ENCODE assay signal across 13 cellular contexts in the genomic region with DNA sequence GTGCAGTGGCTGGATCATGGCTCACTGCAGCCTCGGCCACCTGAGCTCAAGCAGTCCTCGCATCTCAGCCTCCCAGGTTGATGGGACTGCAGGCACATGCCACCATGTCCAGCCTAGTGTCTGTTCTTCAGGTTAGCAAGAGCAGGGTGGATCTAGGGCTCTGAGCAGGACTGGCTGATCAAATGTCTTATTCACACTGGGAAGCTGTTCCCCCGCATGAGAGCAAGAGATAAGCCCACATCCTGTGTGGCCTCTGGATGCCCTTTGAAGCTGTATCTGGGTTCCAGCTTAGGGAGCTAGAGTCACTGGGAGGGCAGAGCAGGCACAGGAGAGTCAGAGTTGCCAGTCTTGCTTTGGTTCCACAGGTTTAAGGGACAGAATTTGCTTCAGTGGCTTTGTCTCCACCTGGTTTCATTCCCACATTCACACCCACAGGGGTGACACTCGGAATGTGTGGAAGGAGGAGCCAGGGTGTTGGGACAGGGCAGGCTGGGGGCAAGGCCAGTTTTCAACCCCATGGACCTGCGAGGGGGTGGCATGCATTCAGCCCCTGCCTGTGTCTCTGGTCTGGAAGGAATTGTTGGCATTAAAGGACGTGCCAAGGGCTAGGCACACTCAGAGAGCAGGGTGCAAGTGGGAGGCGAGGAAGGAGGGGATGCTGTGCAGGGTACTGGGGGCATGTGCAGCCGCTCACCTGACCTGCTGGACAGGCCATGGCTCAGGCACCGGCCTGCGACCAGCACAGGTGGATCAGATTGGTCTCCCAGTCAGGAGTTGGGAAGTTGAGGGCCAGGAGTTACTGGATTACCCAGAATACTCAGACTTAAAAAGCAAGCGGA. TPM values are rescaled to one million over a fixed set of nuclear protein-coding genes. Genes with fewer than 3 reads are reported as not detected.
DNase-seq lines count a peak whose midpoint lies in the region; ATAC-seq lines count a peak whose summit lies in the region.
"Had no signal": no experiment of that assay in that cellular context is flagged by ENCODE, and none has a peak within 500 bp of the region (broad histone marks: within the 10 kb centered on the region; RNA-seq: fewer than 3 reads in every experiment).

No MANE protein-coding gene starts in this region.

- peak overlapping the region; percentile 8 for H3K27ac Mint-ChIP-seq in activated T-cell treated with anti-CD3 and anti-CD28 coated beads, Interleukin-2, amount 50 U/mL, for 24 hours
- H3K27ac Mint-ChIP-seq in stimulated activated effector memory CD8-positive, alpha-beta T cell treated with anti-CD3 and anti-CD28 coated beads, Interleukin-12 subunit alpha, Interleukin-12 subunit beta, amount 100 ng/mL, for 72 hours, result peak overlapping the region; percentile 20

- H3K9me3 Mint-ChIP-seq in activated T-cell treated with anti-CD3 and anti-CD28 coated beads, Interleukin-2, amount 50 U/mL, for 24 hours, result no peaks in the 10 kb centered on the region
- H3K9me3 Mint-ChIP-seq in stimulated activated effector memory CD8-positive, alpha-beta T cell treated with anti-CD3 and anti-CD28 coated beads, Interleukin-12 subunit alpha, Interleukin-12 subunit beta, amount 100 ng/mL, for 72 hours, result no peaks in the 10 kb centered on the region

- no peak overlapping the region for H3K4me3 ChIP-seq in H7 (ENCODE audit: insufficient read depth, low read depth, low read length)
- H3K4me3 ChIP-seq: coronary artery, pancreas, upper lobe of left lung had no signal

- peaks cover 58% of the 10 kb centered on the region for H3K36me3 Mint-ChIP-seq in activated T-cell treated with anti-CD3 and anti-CD28 coated beads, Interleukin-2, amount 50 U/mL, for 24 hours (ENCODE audit: low read depth)
- peaks cover 52% of the 10 kb centered on the region for H3K36me3 Mint-ChIP-seq in stimulated activated effector memory CD8-positive, alpha-beta T cell treated with anti-CD3 and anti-CD28 coated beads, Interleukin-12 subunit alpha, Interleukin-12 subunit beta, amount 100 ng/mL, for 72 hours

- peak; percentile 91 for ATAC-seq in stimulated activated effector memory CD8-positive, alpha-beta T cell treated with anti-CD3 and anti-CD28 coated beads, Interleukin-12 subunit alpha, Interleukin-12 subunit beta, amount 100 ng/mL, for 72 hours
- ATAC-seq in HG02981 (IDR thresholded peaks at IDR 0.05; ENCODE audit: unreplicated experiment), result no peak

- peaks cover 48% of the 10 kb centered on the region for H3K4me1 Mint-ChIP-seq in activated T-cell treated with anti-CD3 and anti-CD28 coated beads, Interleukin-2, amount 50 U/mL, for 24 hours (ENCODE audit: low read depth)
- peaks cover 46% of the 10 kb centered on the region for H3K4me1 Mint-ChIP-seq in stimulated activated effector memory CD8-positive, alpha-beta T cell treated with anti-CD3 and anti-CD28 coated beads, Interleukin-12 subunit alpha, Interleukin-12 subunit beta, amount 100 ng/mL, for 72 hours

- no peak for DNase-seq in activated T-cell treated with anti-CD3 and anti-CD28 coated beads, Interleukin-2, amount 50 U/mL, for 24 hours
- no peak for DNase-seq in activated T-cell treated with anti-CD3 and anti-CD28 coated beads for 4 hours
- peak; percentile 53 for DNase-seq in NCI-H226
- DNase-seq in amniotic epithelial cell (ENCODE audit: low read depth), result peak; percentile 62
- no peak for DNase-seq in stimulated activated effector memory CD8-positive, alpha-beta T cell treated with anti-CD3 and anti-CD28 coated beads, Interleukin-12 subunit alpha, Interleukin-12 subunit beta, amount 100 ng/mL, for 72 hours (ENCODE audit: low spot score in 2 of 2)
- DNase-seq in H7, result no peak
- no peak for DNase-seq in NCI-H2029 treated with DMSO at 0.1 percent for 48 hours (lab: John Stamatoyannopoulos, UW)
- DNase-seq: DMS153; pancreas; stimulated activated CD4-positive, alpha-beta T cell treated with anti-CD3 and anti-CD28 coated beads, Interleukin-15, amount 100 ng/mL, for 24 hours; upper lobe of left lung had no signal

- no peaks in the 10 kb centered on the region for H3K36me3 ChIP-seq in H7 (replicated peaks; ENCODE audit: control insufficient read depth, insufficient read depth, low read length)
- H3K36me3 ChIP-seq: pancreas had no signal

- H3K27me3 Mint-ChIP-seq in activated T-cell treated with anti-CD3 and anti-CD28 coated beads, Interleukin-2, amount 50 U/mL, for 24 hours, result no peaks in the 10 kb centered on the region

- no peaks in the 10 kb centered on the region for H3K27me3 ChIP-seq in H7 (ENCODE audit: control insufficient read depth, insufficient read depth, low read length)
- H3K27me3 ChIP-seq: pancreas, upper lobe of left lung had no signal

- H3K4me3 Mint-ChIP-seq in activated T-cell treated with anti-CD3 and anti-CD28 coated beads, Interleukin-2, amount 50 U/mL, for 24 hours, result no peak overlapping the region
- H3K4me3 Mint-ChIP-seq in stimulated activated effector memory CD8-positive, alpha-beta T cell treated with anti-CD3 and anti-CD28 coated beads, Interleukin-12 subunit alpha, Interleukin-12 subunit beta, amount 100 ng/mL, for 72 hours, result no peak overlapping the region

RNA-seq across cellular contexts. Expression of a gene that starts 24.5 kb away (rescaled TPM):
- 9.6 and 11.9 TPM in 2 replicates for total RNA-seq in H7 (2014; rRNA removed; shearing (Covaris generic))

RNA-seq across cellular contexts. Expression of a gene that starts 37.6 kb away (rescaled TPM):
- total RNA-seq in H7 (2014; rRNA removed; shearing (Covaris generic)), result 84.8 and 91.6 TPM in 2 replicates

Comparison
In these comparisons a context has a peak if more than half of its experiments do, and no peak if none do; other contexts are left out.
1. DNase-seq: peak in NCI-H226 (single experiment) and amniotic epithelial cell (single experiment); none in activated T-cell treated with anti-CD3 and anti-CD28 coated beads, Interleukin-2, amount 50 U/mL, for 24 hours (single experiment), activated T-cell treated with anti-CD3 and anti-CD28 coated beads for 4 hours (single experiment), stimulated activated effector memory CD8-positive, alpha-beta T cell treated with anti-CD3 and anti-CD28 coated beads, Interleukin-12 subunit alpha, Interleukin-12 subunit beta, amount 100 ng/mL, for 72 hours (0 of 2), H7 (single experiment) and NCI-H2029 treated with DMSO at 0.1 percent for 48 hours (single experiment).